1 cellular context compared by ENCODE assay signal in the genomic region with DNA sequence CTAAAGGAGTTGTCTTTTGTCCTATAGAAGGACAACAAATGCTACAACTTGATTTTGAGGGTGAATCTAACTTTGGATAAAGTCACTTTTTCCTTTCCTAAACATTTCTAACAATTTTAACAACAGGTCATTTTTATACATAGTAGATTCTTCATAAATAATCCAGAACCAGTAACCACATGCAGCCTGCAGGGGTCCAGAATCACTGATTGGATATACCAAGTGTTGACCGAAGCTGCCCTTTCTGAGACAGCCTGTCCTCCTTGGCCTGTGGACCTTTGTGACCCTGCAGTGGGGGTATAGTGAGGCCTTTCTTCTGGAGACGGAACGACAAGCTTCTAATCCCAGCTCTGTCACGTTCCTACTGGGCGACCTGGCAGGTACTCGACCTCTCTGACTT.
TF ChIP-seq lines count a peak whose summit lies in the region.

No MANE protein-coding gene starts in this region.

TF ChIP-seq in SK-N-SH treated with all-trans-retinoic acid at 6 μM for 48 hours, 23 proteins besides CTCF, POLR2A, EP300 and RAD21:
- TF ChIP-seq, protein P1, sequence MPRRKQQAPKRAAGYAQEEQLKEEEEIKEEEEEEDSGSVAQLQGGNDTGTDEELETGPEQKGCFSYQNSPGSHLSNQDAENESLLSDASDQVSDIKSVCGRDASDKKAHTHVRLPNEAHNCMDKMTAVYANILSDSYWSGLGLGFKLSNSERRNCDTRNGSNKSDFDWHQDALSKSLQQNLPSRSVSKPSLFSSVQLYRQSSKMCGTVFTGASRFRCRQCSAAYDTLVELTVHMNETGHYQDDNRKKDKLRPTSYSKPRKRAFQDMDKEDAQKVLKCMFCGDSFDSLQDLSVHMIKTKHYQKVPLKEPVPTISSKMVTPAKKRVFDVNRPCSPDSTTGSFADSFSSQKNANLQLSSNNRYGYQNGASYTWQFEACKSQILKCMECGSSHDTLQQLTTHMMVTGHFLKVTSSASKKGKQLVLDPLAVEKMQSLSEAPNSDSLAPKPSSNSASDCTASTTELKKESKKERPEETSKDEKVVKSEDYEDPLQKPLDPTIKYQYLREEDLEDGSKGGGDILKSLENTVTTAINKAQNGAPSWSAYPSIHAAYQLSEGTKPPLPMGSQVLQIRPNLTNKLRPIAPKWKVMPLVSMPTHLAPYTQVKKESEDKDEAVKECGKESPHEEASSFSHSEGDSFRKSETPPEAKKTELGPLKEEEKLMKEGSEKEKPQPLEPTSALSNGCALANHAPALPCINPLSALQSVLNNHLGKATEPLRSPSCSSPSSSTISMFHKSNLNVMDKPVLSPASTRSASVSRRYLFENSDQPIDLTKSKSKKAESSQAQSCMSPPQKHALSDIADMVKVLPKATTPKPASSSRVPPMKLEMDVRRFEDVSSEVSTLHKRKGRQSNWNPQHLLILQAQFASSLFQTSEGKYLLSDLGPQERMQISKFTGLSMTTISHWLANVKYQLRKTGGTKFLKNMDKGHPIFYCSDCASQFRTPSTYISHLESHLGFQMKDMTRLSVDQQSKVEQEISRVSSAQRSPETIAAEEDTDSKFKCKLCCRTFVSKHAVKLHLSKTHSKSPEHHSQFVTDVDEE (CRISPR knock-in tag; IDR thresholded peaks at IDR 0.05), result no peak
- TF ChIP-seq, protein P2, sequence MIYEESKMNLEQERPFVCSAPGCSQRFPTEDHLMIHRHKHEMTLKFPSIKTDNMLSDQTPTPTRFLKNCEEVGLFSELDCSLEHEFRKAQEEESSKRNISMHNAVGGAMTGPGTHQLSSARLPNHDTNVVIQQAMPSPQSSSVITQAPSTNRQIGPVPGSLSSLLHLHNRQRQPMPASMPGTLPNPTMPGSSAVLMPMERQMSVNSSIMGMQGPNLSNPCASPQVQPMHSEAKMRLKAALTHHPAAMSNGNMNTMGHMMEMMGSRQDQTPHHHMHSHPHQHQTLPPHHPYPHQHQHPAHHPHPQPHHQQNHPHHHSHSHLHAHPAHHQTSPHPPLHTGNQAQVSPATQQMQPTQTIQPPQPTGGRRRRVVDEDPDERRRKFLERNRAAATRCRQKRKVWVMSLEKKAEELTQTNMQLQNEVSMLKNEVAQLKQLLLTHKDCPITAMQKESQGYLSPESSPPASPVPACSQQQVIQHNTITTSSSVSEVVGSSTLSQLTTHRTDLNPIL (CRISPR knock-in tag; IDR thresholded peaks at IDR 0.05; ENCODE audit: low read depth), result no peak
- TF ChIP-seq SNAI2 (CRISPR knock-in tag; IDR thresholded peaks at IDR 0.05), result no peak
- TF ChIP-seq, protein P3, sequence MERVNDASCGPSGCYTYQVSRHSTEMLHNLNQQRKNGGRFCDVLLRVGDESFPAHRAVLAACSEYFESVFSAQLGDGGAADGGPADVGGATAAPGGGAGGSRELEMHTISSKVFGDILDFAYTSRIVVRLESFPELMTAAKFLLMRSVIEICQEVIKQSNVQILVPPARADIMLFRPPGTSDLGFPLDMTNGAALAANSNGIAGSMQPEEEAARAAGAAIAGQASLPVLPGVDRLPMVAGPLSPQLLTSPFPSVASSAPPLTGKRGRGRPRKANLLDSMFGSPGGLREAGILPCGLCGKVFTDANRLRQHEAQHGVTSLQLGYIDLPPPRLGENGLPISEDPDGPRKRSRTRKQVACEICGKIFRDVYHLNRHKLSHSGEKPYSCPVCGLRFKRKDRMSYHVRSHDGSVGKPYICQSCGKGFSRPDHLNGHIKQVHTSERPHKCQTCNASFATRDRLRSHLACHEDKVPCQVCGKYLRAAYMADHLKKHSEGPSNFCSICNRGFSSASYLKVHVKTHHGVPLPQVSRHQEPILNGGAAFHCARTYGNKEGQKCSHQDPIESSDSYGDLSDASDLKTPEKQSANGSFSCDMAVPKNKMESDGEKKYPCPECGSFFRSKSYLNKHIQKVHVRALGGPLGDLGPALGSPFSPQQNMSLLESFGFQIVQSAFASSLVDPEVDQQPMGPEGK (CRISPR knock-in tag; IDR thresholded peaks at IDR 0.05; ENCODE audit: borderline replicate concordance), result no peak
- TF ChIP-seq ZC3H10 (CRISPR knock-in tag; IDR thresholded peaks at IDR 0.05), result no peak
- TF ChIP-seq OSR1 (CRISPR knock-in tag; IDR thresholded peaks at IDR 0.05), result no peak
- TF ChIP-seq TOX (CRISPR knock-in tag; IDR thresholded peaks at IDR 0.05; ENCODE audit: borderline replicate concordance), result no peak
- TF ChIP-seq, protein P4, sequence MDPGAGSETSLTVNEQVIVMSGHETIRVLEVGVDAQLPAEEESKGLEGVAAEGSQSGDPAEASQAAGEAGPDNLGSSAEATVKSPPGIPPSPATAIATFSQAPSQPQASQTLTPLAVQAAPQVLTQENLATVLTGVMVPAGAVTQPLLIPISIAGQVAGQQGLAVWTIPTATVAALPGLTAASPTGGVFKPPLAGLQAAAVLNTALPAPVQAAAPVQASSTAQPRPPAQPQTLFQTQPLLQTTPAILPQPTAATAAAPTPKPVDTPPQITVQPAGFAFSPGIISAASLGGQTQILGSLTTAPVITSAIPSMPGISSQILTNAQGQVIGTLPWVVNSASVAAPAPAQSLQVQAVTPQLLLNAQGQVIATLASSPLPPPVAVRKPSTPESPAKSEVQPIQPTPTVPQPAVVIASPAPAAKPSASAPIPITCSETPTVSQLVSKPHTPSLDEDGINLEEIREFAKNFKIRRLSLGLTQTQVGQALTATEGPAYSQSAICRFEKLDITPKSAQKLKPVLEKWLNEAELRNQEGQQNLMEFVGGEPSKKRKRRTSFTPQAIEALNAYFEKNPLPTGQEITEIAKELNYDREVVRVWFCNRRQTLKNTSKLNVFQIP (CRISPR knock-in tag; IDR thresholded peaks at IDR 0.05; ENCODE audit: borderline replicate concordance, low read depth), result no peak
- no peak for TF ChIP-seq RARB (CRISPR knock-in tag; IDR thresholded peaks at IDR 0.05)
- TF ChIP-seq ZFP3 (CRISPR knock-in tag; IDR thresholded peaks at IDR 0.05), result no peak
- no peak for TF ChIP-seq ARNTL (CRISPR knock-in tag; IDR thresholded peaks at IDR 0.05; ENCODE audit: borderline replicate concordance, low read depth)
- no peak for TF ChIP-seq ZNF565 (CRISPR knock-in tag; conservative IDR thresholded peaks at IDR 0.05; ENCODE audit: low read depth)
TF ChIP-seq in SK-N-SH treated with all-trans-retinoic acid at 6 μM for 48 hours: peak in this region for 0.
